Comparison of ENCODE assay signal across 8 cellular contexts in genomic region chr19:40592170-40592569, GRCh38. TPM values are rescaled to one million over a fixed set of nuclear protein-coding genes. Genes with fewer than 3 reads are reported as not detected.
DNase-seq lines count a peak whose midpoint lies in the region; ATAC-seq and TF ChIP-seq lines count a peak whose summit lies in the region.

No MANE protein-coding gene starts in this region.

- H3K4me1 Mint-ChIP-seq in CD4-positive, alpha-beta T cell (ENCODE audit: low read depth): peaks cover 13% of the 10 kb centered on the region
- H3K4me1 Mint-ChIP-seq in endothelial cell (ENCODE audit: unreplicated experiment): no peaks in the 10 kb centered on the region

- H3K27ac ChIP-seq in CD4-positive, alpha-beta T cell (ENCODE audit: low read depth, low read length): no peak overlapping the region
- peak overlapping the region; percentile 52 for H3K27ac ChIP-seq in temporal lobe (ENCODE audit: low read depth, low read length)
- H3K27ac ChIP-seq in Peyer's patch: no peak overlapping the region

- no peak overlapping the region for H3K4me3 ChIP-seq in Peyer's patch

- H3K36me3 Mint-ChIP-seq in CD4-positive, alpha-beta T cell (ENCODE audit: low read depth): peaks cover 32% of the 10 kb centered on the region
- peaks cover 7% of the 10 kb centered on the region for H3K36me3 Mint-ChIP-seq in endothelial cell (ENCODE audit: low read depth, unreplicated experiment)

- POLR2A ChIA-PET in CD4-positive, alpha-beta T cell (lab: Charles Lee): interaction anchor here (0.8 kb wide), 1 partner anchor 416 kb away, joined by 3 read pairs; no protein-coding TSS in a partner anchor

- ATAC-seq in CD4-positive, alpha-beta T cell (ENCODE audit: poor library complexity): peak; percentile 80
- ATAC-seq in GM21526 (IDR thresholded peaks at IDR 0.05; ENCODE audit: low FRiP score, unreplicated experiment): no peak

- no peaks in the 10 kb centered on the region for H3K9me3 Mint-ChIP-seq in CD4-positive, alpha-beta T cell
- H3K9me3 Mint-ChIP-seq in endothelial cell (ENCODE audit: unreplicated experiment): no peaks in the 10 kb centered on the region

- CTCF ChIA-PET in CD4-positive, alpha-beta T cell (lab: Charles Lee): no interaction called here

- H3K27me3 ChIP-seq in CD4-positive, alpha-beta T cell (ENCODE audit: control insufficient read depth, insufficient read depth, low read length): peaks cover 9% of the 10 kb centered on the region
- peaks cover 0 to 1% of the 10 kb centered on the region in 2 donors for H3K27me3 ChIP-seq in Peyer's patch

- H3K4me1 ChIP-seq in Peyer's patch: peaks cover 0 to 11% (median 5%) of the 10 kb centered on the region in 4 donors

- intact Hi-C loops in CD4-positive, alpha-beta T cell (cut with DNase I, micrococcal nuclease): no loop called here
- intact Hi-C loops in posterior vena cava (cut with DNase I): loop anchor here in 1 of 2 donors (10.0 kb wide), 1 partner anchor 57 kb away; no protein-coding TSS in a partner anchor

- TF ChIP-seq POLR2A in Peyer's patch (IDR thresholded peaks at IDR 0.05): no peak

- H3K9me3 ChIP-seq in CD4-positive, alpha-beta T cell (ENCODE audit: control insufficient read depth, low read length): no peaks in the 10 kb centered on the region
- no peaks in the 10 kb centered on the region for H3K9me3 ChIP-seq in Peyer's patch

- H3K4me3 Mint-ChIP-seq in CD4-positive, alpha-beta T cell: no peak overlapping the region
- H3K4me3 Mint-ChIP-seq in endothelial cell (ENCODE audit: unreplicated experiment): no peak overlapping the region

- no peak for DNase-seq in CD4-positive, alpha-beta T cell
- DNase-seq in HCEC 1CT (peak; percentile 62), NOMO-1 (lab: John Stamatoyannopoulos, UW; ENCODE audit: unreplicated experiment in 2 of 2) (peak; percentile 21 to 67), endothelial cell (ENCODE audit: low spot score) (no peak), posterior vena cava (ENCODE audit: low spot score) (no peak), Peyer's patch (no peak)

- peaks cover 12% of the 10 kb centered on the region for H3K27me3 Mint-ChIP-seq in CD4-positive, alpha-beta T cell
- peaks cover 13% of the 10 kb centered on the region for H3K27me3 Mint-ChIP-seq in endothelial cell (ENCODE audit: unreplicated experiment)

- peaks cover 0 to 12% (median 0%) of the 10 kb centered on the region in 3 donors for H3K36me3 ChIP-seq in Peyer's patch

- TF ChIP-seq CTCF in CD4-positive, alpha-beta T cell (IDR thresholded peaks at IDR 0.05): no peak
- TF ChIP-seq CTCF in endothelial cell (IDR thresholded peaks at IDR 0.05; ENCODE audit: unreplicated experiment) (no peak), Peyer's patch (IDR thresholded peaks at IDR 0.05) (no peak)

- H3K27ac Mint-ChIP-seq in CD4-positive, alpha-beta T cell: no peak overlapping the region
- H3K27ac Mint-ChIP-seq in endothelial cell (ENCODE audit: unreplicated experiment): peak overlapping the region; percentile 52

RNA-seq across cellular contexts. Expression of gene LTBP4, which starts 9.0 kb away (rescaled TPM):
- total RNA-seq in CD4-positive, alpha-beta T cell: 100 to 1,000 TPM; 116 to 134 TPM
- 175 TPM for total RNA-seq in endothelial cell (ENCODE audit: unreplicated experiment)
- total RNA-seq in temporal lobe: 20.7 TPM
- total RNA-seq in posterior vena cava: 100 to 1,000 TPM; 200 to 265 TPM
- 100 to 1,000 TPM; 164 to 484 (median 329) TPM for total RNA-seq in Peyer's patch

RNA-seq across cellular contexts. Expression of gene SHKBP1, which starts 15.5 kb away (rescaled TPM):
- total RNA-seq in CD4-positive, alpha-beta T cell: 10 to 100 TPM; 82.5 to 92.9 TPM
- total RNA-seq in endothelial cell (ENCODE audit: unreplicated experiment) (84.6 TPM), temporal lobe (3.4 TPM), posterior vena cava (10 to 100 TPM; 43.8 to 45.3 TPM), Peyer's patch (100 to 1,000 TPM in 2 of 4 donors, 10 to 100 TPM in 2; 73.4 to 121 (median 99.9) TPM)

Comparison
In these comparisons a context has a peak if more than half of its experiments do, and no peak if none do; other contexts are left out.
1. DNase-seq: peak in HCEC 1CT (single experiment) and NOMO-1 (2 of 2); none in CD4-positive, alpha-beta T cell (0 of 10), endothelial cell (single experiment), posterior vena cava (single experiment) and Peyer's patch (0 of 3).
2. RNA of gene SHKBP1, which starts 15.5 kb away (total RNA-seq): 73.4 to 121 TPM in Peyer's patch, 82.5 to 92.9 TPM in CD4-positive, alpha-beta T cell, 84.6 TPM in endothelial cell (single experiment) and 43.8 to 45.3 TPM in posterior vena cava; 3.4 TPM in temporal lobe (single experiment); every median in the first group is over 10 times any median in the second.